Comparison of ENCODE assay signal across 9 cellular contexts in the genomic region with DNA sequence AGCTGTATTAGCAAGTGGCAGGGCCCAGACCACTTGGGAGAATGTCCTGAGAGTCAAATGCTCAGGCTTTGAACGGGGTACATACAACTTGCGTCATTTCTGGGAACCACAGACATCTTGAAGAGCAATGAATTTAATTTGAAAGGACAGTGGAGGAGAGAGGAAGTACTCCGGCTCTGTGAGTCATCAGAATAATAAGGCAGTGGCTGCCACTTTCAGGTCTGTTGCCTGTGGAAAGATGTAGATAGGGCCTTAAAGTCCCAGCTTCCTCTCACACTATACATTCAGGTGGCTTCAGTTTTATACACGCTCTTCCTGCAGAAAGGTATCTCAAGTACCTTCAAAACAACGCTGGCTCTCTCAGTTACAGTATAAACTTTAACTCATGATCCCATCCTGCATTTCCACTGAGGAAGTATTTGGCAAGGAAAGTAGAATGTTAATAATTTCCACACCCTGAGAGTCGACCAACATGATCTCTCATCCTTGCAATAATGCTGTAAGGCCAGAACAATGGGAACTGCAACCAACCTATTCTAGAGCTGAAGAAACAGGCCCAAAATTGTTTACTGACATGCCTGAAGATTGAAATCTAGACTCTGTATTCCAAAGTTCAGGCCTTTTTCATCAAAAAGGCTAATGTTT. TPM values are rescaled to one million over a fixed set of nuclear protein-coding genes. Genes with fewer than 3 reads are reported as not detected.
DNase-seq lines count a peak whose midpoint lies in the region; ATAC-seq, FAIRE-seq and TF ChIP-seq lines count a peak whose summit lies in the region.
"Had no signal": no experiment of that assay in that cellular context is flagged by ENCODE, and none has a peak within 500 bp of the region (broad histone marks: within the 10 kb centered on the region; RNA-seq: fewer than 3 reads in every experiment).

No MANE protein-coding gene starts in this region.

- TF ChIP-seq POLR2A in GM12891 (IDR thresholded peaks at IDR 0.05; ENCODE audit: low read depth, low read length) = no peak
- TF ChIP-seq POLR2A in spleen (IDR thresholded peaks at IDR 0.05) = no peak

- intact Hi-C loops in lower lobe of right lung (cut with DNase I) (no loop called here), posterior vena cava (cut with DNase I) (loop anchor here in 1 of 2 donors (10.0 kb wide), 1 partner anchor 72 kb away; no protein-coding TSS in a partner anchor), spleen (cut with DNase I; ENCODE audit: low total_unique reads) (no loop called here)

- 24 to 35% (median 32%) methylated on average over 6 of the region's 6 CpGs for WGBS in spleen, 5 donors

- peak; percentile 23 for FAIRE-seq in GM12891 (lab: Jason Lieb, UNC)

- H3K4me1 ChIP-seq in lower lobe of right lung (no peaks in the 10 kb centered on the region), spleen (no peaks in the 10 kb centered on the region)

- TF ChIP-seq CTCF in HL-60 (IDR thresholded peaks at IDR 0.05; ENCODE audit: insufficient read depth, low read length) = no peak
- no peak for TF ChIP-seq CTCF in lower lobe of right lung (IDR thresholded peaks at IDR 0.05)
- no peak for TF ChIP-seq CTCF in spleen (IDR thresholded peaks at IDR 0.05 in 8 of 11, conservative IDR thresholded peaks at IDR 0.05 in 3 of 11)

- H3K9me3 ChIP-seq in lower lobe of right lung = no peaks in the 10 kb centered on the region
- H3K9me3 ChIP-seq in spleen = no peaks in the 10 kb centered on the region
- H3K9me3 ChIP-seq: tibial artery had no signal

- no peak overlapping the region for H3K27ac ChIP-seq in HL-60 (replicated peaks)
- no peak overlapping the region for H3K27ac ChIP-seq in lower lobe of right lung
- peak overlapping the region in 2 of 8 donors; percentile 11 to 24 for H3K27ac ChIP-seq in spleen
- H3K27ac ChIP-seq: tibial artery had no signal

- H3K4me3 ChIP-seq in HL-60 (replicated peaks; ENCODE audit: insufficient read depth, low read length) = no peak overlapping the region
- no peak overlapping the region for H3K4me3 ChIP-seq in lower lobe of right lung
- no peak overlapping the region for H3K4me3 ChIP-seq in spleen
- H3K4me3 ChIP-seq: tibial artery had no signal

- peak; percentile 32 to 37 for ATAC-seq in lower lobe of right lung
- ATAC-seq in HG03025 (IDR thresholded peaks at IDR 0.05; ENCODE audit: low FRiP score, unreplicated experiment) = no peak

- H3K27me3 ChIP-seq in HL-60 (ENCODE audit: insufficient read depth, poor library complexity, severe bottlenecking) (peaks cover 6% of the 10 kb centered on the region), lower lobe of right lung (ENCODE audit: low read depth) (no peaks in the 10 kb centered on the region), spleen (replicated peaks in 1 of 7) (peaks cover 0 to 44% (median 0%) of the 10 kb centered on the region in 7 donors)
- H3K27me3 ChIP-seq: tibial artery had no signal

- no peaks in the 10 kb centered on the region for H3K36me3 ChIP-seq in lower lobe of right lung
- no peaks in the 10 kb centered on the region for H3K36me3 ChIP-seq in spleen
- H3K36me3 ChIP-seq: tibial artery had no signal

- no peak for DNase-seq in GM12891 (ENCODE audit: insufficient read length, low spot score)
- DNase-seq in HL-60 (ENCODE audit: low read depth in 1 of 2, low spot score in 1 of 2) = peak; percentile 12 to 18
- peak; percentile 13 for DNase-seq in SW480 (ENCODE audit: low spot score)
- DNase-seq in lower lobe of right lung = no peak
- DNase-seq in posterior vena cava (ENCODE audit: low spot score) = no peak
- DNase-seq in spleen = no peak
- no peak for DNase-seq in activated CD4-positive, alpha-beta T cell treated with anti-CD3 and anti-CD28 coated beads for 1 hour
- DNase-seq: tibial artery had no signal

TF ChIP-seq in GM12891, 5 proteins besides CTCF, POLR2A, EP300 and RAD21:
- TF ChIP-seq POU2F2 (IDR thresholded peaks at IDR 0.05; ENCODE audit: low read depth, low read length) = no peak
- TF ChIP-seq PAX5 (IDR thresholded peaks at IDR 0.05; ENCODE audit: insufficient read depth, low read length, severe bottlenecking) = no peak
- TF ChIP-seq SPI1 (IDR thresholded peaks at IDR 0.05; ENCODE audit: low read depth, low read length) = peak; percentile 57

RNA-seq across cellular contexts. Expression of a gene that starts 6.8 kb away (rescaled TPM):
- polyA plus RNA-seq in GM12891 (2012; ENCODE audit: low read depth, missing spikeins) = 0.24 TPM
- 13.6 TPM for total RNA-seq in lower lobe of right lung
- total RNA-seq in posterior vena cava = 100 to 1,000 TPM; 357 to 477 TPM
- 10 to 100 TPM in 6 of 7 donors, 1 to 10 TPM in 1; 6.1 to 23.6 (median 17.3) TPM for total RNA-seq in spleen
- polyA plus RNA-seq in spleen = 1 to 10 TPM; 3.3 to 6.6 (median 4.5) TPM

Comparison
In these comparisons a context has a peak if more than half of its experiments do, and no peak if none do; other contexts are left out.
1. DNase-seq: peak in HL-60 (2 of 2) and SW480 (single experiment); none in GM12891 (single experiment), lower lobe of right lung (single experiment), posterior vena cava (single experiment), spleen (single experiment) and activated CD4-positive, alpha-beta T cell treated with anti-CD3 and anti-CD28 coated beads for 1 hour (single experiment).
2. RNA of a gene that starts 6.8 kb away (total RNA-seq): 357 to 477 TPM in posterior vena cava; 6.1 to 23.6 TPM in spleen and 13.6 TPM in lower lobe of right lung (single experiment); every median in the first group is over 10 times any median in the second.